ENCODE assay signal across 8 cellular contexts in genomic region chr12:79934309-79935020, GRCh38. TPM values are rescaled to one million over a fixed set of nuclear protein-coding genes. Genes with fewer than 3 reads are reported as not detected.
DNase-seq lines count a peak whose midpoint lies in the region; ATAC-seq lines count a peak whose summit lies in the region.

No MANE protein-coding gene starts in this region.

- peaks cover 33% of the 10 kb centered on the region for H3K4me1 ChIP-seq in HUES64 (ENCODE audit: insufficient read depth, low read length)

- under 1% methylated on average over 50 of the region's 52 CpGs for WGBS in HUES64

- peak; percentile 12 for ATAC-seq in GM21390 (IDR thresholded peaks at IDR 0.05; ENCODE audit: unreplicated experiment)

- DNase-seq in DMS53 treated with DMSO at 0.1 percent for 48 hours (lab: John Stamatoyannopoulos, UW; ENCODE audit: unreplicated experiment), result peak; percentile 51
- DNase-seq in T1000 (lab: John Stamatoyannopoulos, UW), result peak; percentile 34
- DNase-seq in cerebellar cortex (ENCODE audit: low spot score), result peak; percentile 32
- DNase-seq in left kidney (ENCODE audit: low read depth, low spot score), result peak; percentile 88
- DNase-seq in stimulated activated CD4-positive, alpha-beta T cell treated with anti-CD3 and anti-CD28 coated beads, Interleukin-2, amount 100 ng/mL, for 48 hours, result peak; percentile 15 to 38
- DNase-seq in SHP77 treated with DMSO at 0.1 percent for 48 hours (lab: John Stamatoyannopoulos, UW), result no peak

- H3K9ac ChIP-seq in HUES64 (ENCODE audit: low read depth, low read length), result peak overlapping the region; percentile 99

- no peaks in the 10 kb centered on the region for H3K36me3 ChIP-seq in HUES64 (ENCODE audit: insufficient read depth, low read length)

- H3K4me3 ChIP-seq in HUES64 (ENCODE audit: low read length), result peak overlapping the region; percentile 100

- H3K27ac ChIP-seq in HUES64 (ENCODE audit: low read depth, low read length), result peak overlapping the region; percentile 96

- no peaks in the 10 kb centered on the region for H3K9me3 ChIP-seq in HUES64 (ENCODE audit: insufficient read depth, low read depth, low read length)

- no peaks in the 10 kb centered on the region for H3K27me3 ChIP-seq in HUES64 (ENCODE audit: insufficient read depth, low read length)

RNA-seq across cellular contexts. Expression of gene PPP1R12A, which starts 0.4 kb away (rescaled TPM):
- polyA plus RNA-seq in HUES64 (2013, experiment 1 of 2), result 43.6 TPM
- 44.9 TPM for polyA plus RNA-seq in HUES64 (2013, experiment 2 of 2)
